Comparison of ENCODE assay signal across 7 cellular contexts in genomic region chr14:93638790-93639189, GRCh38.
"Had no signal": no experiment of that assay in that cellular context is flagged by ENCODE, and none has a peak within 500 bp of the region (broad histone marks: within the 10 kb centered on the region; RNA-seq: fewer than 3 reads in every experiment).

No MANE protein-coding gene starts in this region.

- H3K27ac ChIP-seq: KMS-11 had no signal

- DNase-seq: GOT3, H7, HFFc6, KBM-7 had no signal

- H3K27ac Mint-ChIP-seq: HFFc6 had no signal

- H3K4me3 Mint-ChIP-seq: HFFc6 had no signal

- H3K4me1 ChIP-seq: HAP-1 had no signal

- H3K4me3 ChIP-seq: HAP-1 had no signal

- H3K36me3 ChIP-seq: HAP-1 had no signal

- H3K4me2 ChIP-seq: KMS-11 had no signal

- ATAC-seq: HCT116 had no signal
